Comparison of ENCODE assay signal across 1 cellular context in genomic region chr2:15556311-15556930, GRCh38.
TF ChIP-seq lines count a peak whose summit lies in the region.

No MANE protein-coding gene starts in this region.

TF ChIP-seq in K562, 482 proteins besides CTCF, POLR2A, EP300 and RAD21 (continued from another document and continues in another):
- no peak for TF ChIP-seq ATF6 (CRISPR knock-in tag; IDR thresholded peaks at IDR 0.05)
- no peak for TF ChIP-seq STAG1 (CRISPR knock-in tag; IDR thresholded peaks at IDR 0.05; ENCODE audit: borderline replicate concordance)
- TF ChIP-seq, protein P1, sequence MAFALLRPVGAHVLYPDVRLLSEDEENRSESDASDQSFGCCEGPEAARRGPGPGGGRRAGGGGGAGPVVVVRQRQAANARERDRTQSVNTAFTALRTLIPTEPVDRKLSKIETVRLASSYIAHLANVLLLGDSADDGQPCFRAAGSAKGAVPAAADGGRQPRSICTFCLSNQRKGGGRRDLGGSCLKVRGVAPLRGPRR (CRISPR knock-in tag; IDR thresholded peaks at IDR 0.05): no peak
- no peak for TF ChIP-seq ZNF551 (CRISPR knock-in tag; IDR thresholded peaks at IDR 0.05)
- no peak for TF ChIP-seq MCM2 (IDR thresholded peaks at IDR 0.05; ENCODE audit: low read depth)
- no peak for TF ChIP-seq CEBPZ (IDR thresholded peaks at IDR 0.05; ENCODE audit: borderline replicate concordance, low read depth, low read length)
- TF ChIP-seq NFE2 (IDR thresholded peaks at IDR 0.05; ENCODE audit: low read depth): peak; percentile 90
- TF ChIP-seq ZNF707 (CRISPR knock-in tag; conservative IDR thresholded peaks at IDR 0.05): no peak
- TF ChIP-seq ZNF146 (CRISPR knock-in tag; IDR thresholded peaks at IDR 0.05; ENCODE audit: unreplicated experiment): no peak
- TF ChIP-seq SLC30A9 (CRISPR knock-in tag; IDR thresholded peaks at IDR 0.05): no peak
- no peak for TF ChIP-seq ZNF695 (CRISPR knock-in tag; IDR thresholded peaks at IDR 0.05)
- TF ChIP-seq ZNF780A (CRISPR knock-in tag; IDR thresholded peaks at IDR 0.05): no peak
- TF ChIP-seq, protein P2, sequence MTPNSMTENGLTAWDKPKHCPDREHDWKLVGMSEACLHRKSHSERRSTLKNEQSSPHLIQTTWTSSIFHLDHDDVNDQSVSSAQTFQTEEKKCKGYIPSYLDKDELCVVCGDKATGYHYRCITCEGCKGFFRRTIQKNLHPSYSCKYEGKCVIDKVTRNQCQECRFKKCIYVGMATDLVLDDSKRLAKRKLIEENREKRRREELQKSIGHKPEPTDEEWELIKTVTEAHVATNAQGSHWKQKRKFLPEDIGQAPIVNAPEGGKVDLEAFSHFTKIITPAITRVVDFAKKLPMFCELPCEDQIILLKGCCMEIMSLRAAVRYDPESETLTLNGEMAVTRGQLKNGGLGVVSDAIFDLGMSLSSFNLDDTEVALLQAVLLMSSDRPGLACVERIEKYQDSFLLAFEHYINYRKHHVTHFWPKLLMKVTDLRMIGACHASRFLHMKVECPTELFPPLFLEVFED (CRISPR knock-in tag; conservative IDR thresholded peaks at IDR 0.05): no peak
- 0 out of 2 replicates have a peak, but pooled peaks have one; percentile 55 for TF ChIP-seq NFATC3 (IDR thresholded peaks at IDR 0.05)
- TF ChIP-seq SRF (CRISPR knock-in tag; IDR thresholded peaks at IDR 0.05): no peak
- no peak for TF ChIP-seq SREBF1 (IDR thresholded peaks at IDR 0.05; ENCODE audit: borderline replicate concordance, low read depth, low read length)
- TF ChIP-seq ZNF347 (CRISPR knock-in tag; IDR thresholded peaks at IDR 0.05; ENCODE audit: low read depth): no peak
- TF ChIP-seq ZNF165 (CRISPR knock-in tag; IDR thresholded peaks at IDR 0.05; ENCODE audit: borderline replicate concordance): no peak
- no peak for TF ChIP-seq ETV5 (CRISPR knock-in tag; IDR thresholded peaks at IDR 0.05; ENCODE audit: low read depth)
- TF ChIP-seq ZNF143 (CRISPR knock-in tag; IDR thresholded peaks at IDR 0.05): no peak
- TF ChIP-seq BCOR (IDR thresholded peaks at IDR 0.05): no peak
- TF ChIP-seq SMC3 (conservative IDR thresholded peaks at IDR 0.05; ENCODE audit: insufficient read depth, low read depth, low read length): no peak
- TF ChIP-seq POLR2H (tag; IDR thresholded peaks at IDR 0.05; ENCODE audit: low read depth): peak; percentile 50
- TF ChIP-seq, protein P3, sequence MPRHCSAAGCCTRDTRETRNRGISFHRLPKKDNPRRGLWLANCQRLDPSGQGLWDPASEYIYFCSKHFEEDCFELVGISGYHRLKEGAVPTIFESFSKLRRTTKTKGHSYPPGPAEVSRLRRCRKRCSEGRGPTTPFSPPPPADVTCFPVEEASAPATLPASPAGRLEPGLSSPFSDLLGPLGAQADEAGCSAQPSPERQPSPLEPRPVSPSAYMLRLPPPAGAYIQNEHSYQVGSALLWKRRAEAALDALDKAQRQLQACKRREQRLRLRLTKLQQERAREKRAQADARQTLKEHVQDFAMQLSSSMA (CRISPR knock-in tag; IDR thresholded peaks at IDR 0.05): no peak
- TF ChIP-seq, protein P4, sequence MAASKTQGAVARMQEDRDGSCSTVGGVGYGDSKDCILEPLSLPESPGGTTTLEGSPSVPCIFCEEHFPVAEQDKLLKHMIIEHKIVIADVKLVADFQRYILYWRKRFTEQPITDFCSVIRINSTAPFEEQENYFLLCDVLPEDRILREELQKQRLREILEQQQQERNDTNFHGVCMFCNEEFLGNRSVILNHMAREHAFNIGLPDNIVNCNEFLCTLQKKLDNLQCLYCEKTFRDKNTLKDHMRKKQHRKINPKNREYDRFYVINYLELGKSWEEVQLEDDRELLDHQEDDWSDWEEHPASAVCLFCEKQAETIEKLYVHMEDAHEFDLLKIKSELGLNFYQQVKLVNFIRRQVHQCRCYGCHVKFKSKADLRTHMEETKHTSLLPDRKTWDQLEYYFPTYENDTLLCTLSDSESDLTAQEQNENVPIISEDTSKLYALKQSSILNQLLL (CRISPR knock-in tag; IDR thresholded peaks at IDR 0.05; ENCODE audit: borderline replicate concordance): no peak
- no peak for TF ChIP-seq MAZ (CRISPR knock-in tag; conservative IDR thresholded peaks at IDR 0.05 in 1 of 2, IDR thresholded peaks at IDR 0.05 in 1 of 2)
- TF ChIP-seq, protein P5, sequence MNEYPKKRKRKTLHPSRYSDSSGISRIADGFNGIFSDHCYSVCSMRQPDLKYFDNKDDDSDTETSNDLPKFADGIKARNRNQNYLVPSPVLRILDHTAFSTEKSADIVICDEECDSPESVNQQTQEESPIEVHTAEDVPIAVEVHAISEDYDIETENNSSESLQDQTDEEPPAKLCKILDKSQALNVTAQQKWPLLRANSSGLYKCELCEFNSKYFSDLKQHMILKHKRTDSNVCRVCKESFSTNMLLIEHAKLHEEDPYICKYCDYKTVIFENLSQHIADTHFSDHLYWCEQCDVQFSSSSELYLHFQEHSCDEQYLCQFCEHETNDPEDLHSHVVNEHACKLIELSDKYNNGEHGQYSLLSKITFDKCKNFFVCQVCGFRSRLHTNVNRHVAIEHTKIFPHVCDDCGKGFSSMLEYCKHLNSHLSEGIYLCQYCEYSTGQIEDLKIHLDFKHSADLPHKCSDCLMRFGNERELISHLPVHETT (CRISPR knock-in tag; conservative IDR thresholded peaks at IDR 0.05 in 1 of 2, IDR thresholded peaks at IDR 0.05 in 1 of 2): peak in 1 of 2 experiments; percentile 84; a peak in 2 of 4 replicates
- TF ChIP-seq NCOA1 (IDR thresholded peaks at IDR 0.05; ENCODE audit: low read depth): peak; percentile 70; the same call in 1 of the 2 replicates
- no peak for TF ChIP-seq CBX2 (IDR thresholded peaks at IDR 0.05; ENCODE audit: insufficient read depth, low read length, poor library complexity, severe bottlenecking)
- TF ChIP-seq, protein P6, sequence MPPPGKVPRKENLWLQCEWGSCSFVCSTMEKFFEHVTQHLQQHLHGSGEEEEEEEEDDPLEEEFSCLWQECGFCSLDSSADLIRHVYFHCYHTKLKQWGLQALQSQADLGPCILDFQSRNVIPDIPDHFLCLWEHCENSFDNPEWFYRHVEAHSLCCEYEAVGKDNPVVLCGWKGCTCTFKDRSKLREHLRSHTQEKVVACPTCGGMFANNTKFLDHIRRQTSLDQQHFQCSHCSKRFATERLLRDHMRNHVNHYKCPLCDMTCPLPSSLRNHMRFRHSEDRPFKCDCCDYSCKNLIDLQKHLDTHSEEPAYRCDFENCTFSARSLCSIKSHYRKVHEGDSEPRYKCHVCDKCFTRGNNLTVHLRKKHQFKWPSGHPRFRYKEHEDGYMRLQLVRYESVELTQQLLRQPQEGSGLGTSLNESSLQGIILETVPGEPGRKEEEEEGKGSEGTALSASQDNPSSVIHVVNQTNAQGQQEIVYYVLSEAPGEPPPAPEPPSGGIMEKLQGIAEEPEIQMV (tag; conservative IDR thresholded peaks at IDR 0.05; ENCODE audit: low read depth): 0 out of 2 replicates have a peak, but pooled peaks have one; percentile 26
- no peak for TF ChIP-seq ELK1 (CRISPR knock-in tag; IDR thresholded peaks at IDR 0.05)
- no peak for TF ChIP-seq SIRT6 (IDR thresholded peaks at IDR 0.05; ENCODE audit: low read depth, low read length)
- peak; percentile 73 for TF ChIP-seq PKNOX1 (IDR thresholded peaks at IDR 0.05)
- TF ChIP-seq TBP (optimal IDR thresholded peaks at IDR 0.05; ENCODE audit: low read depth, low read length): peak; percentile 54
- TF ChIP-seq MTA3 (IDR thresholded peaks at IDR 0.05; ENCODE audit: borderline replicate concordance): no peak
- TF ChIP-seq ZNF764 (CRISPR knock-in tag; IDR thresholded peaks at IDR 0.05; ENCODE audit: low read depth): no peak
- no peak for TF ChIP-seq ZNF184 (CRISPR knock-in tag; IDR thresholded peaks at IDR 0.05)
- TF ChIP-seq RBFOX2 (IDR thresholded peaks at IDR 0.05; ENCODE audit: low read depth, low read length): no peak; the same call in 1 of the 2 replicates
- no peak for TF ChIP-seq ESRRB (CRISPR knock-in tag; IDR thresholded peaks at IDR 0.05; ENCODE audit: borderline replicate concordance)
